ENCODE assay signal across 1 cellular context in genomic region chr19:45809643-45810159, GRCh38.
TF ChIP-seq lines count a peak whose summit lies in the region.

No MANE protein-coding gene starts in this region.

TF ChIP-seq in K562, 482 proteins besides CTCF, POLR2A, EP300 and RAD21 (continued from another document and continues in another):
- TF ChIP-seq MGA (IDR thresholded peaks at IDR 0.05) (no peak), SMAD4 (CRISPR knock-in tag; conservative IDR thresholded peaks at IDR 0.05) (0 out of 2 replicates have a peak, but pooled peaks have one; percentile 40), NFE2 (IDR thresholded peaks at IDR 0.05; ENCODE audit: low read depth) (peak; percentile 97), TARDBP (IDR thresholded peaks at IDR 0.05) (no peak), GABPB1 (CRISPR knock-in tag; IDR thresholded peaks at IDR 0.05) (no peak), C11orf30 (IDR thresholded peaks at IDR 0.05; ENCODE audit: low read depth) (peak; percentile 100), HLTF (IDR thresholded peaks at IDR 0.05) (no peak), RBBP5 (IDR thresholded peaks at IDR 0.05; ENCODE audit: borderline replicate concordance, insufficient read depth, low read length, poor library complexity, severe bottlenecking) (peak; percentile 75), CBX8 (IDR thresholded peaks at IDR 0.05; ENCODE audit: borderline replicate concordance, extremely low read depth, low read depth, low read length, poor library complexity, severe bottlenecking) (no peak), TEAD4 (IDR thresholded peaks at IDR 0.05; ENCODE audit: low read length) (0 out of 2 replicates have a peak, but pooled peaks have one; percentile 12), TEAD4 (CRISPR knock-in tag; IDR thresholded peaks at IDR 0.05; ENCODE audit: borderline replicate concordance) (no peak), HDAC6 (IDR thresholded peaks at IDR 0.05; ENCODE audit: low read depth, low read length) (no peak), KDM1A (IDR thresholded peaks at IDR 0.05) (peak in 1 of 2 experiments; percentile 47; a peak in 1 of 4 replicates), ZNF696 (CRISPR knock-in tag; conservative IDR thresholded peaks at IDR 0.05) (no peak), ZSCAN32 (CRISPR knock-in tag; IDR thresholded peaks at IDR 0.05) (no peak), BACH1 (tag; IDR thresholded peaks at IDR 0.05) (peak; percentile 89), PKNOX1 (IDR thresholded peaks at IDR 0.05) (peak; percentile 32; the same call in 1 of the 2 replicates), ZNF318 (IDR thresholded peaks at IDR 0.05; ENCODE audit: borderline replicate concordance in 1 of 2, low read depth in 1 of 2) (0 out of 4 replicates have a peak, but pooled peaks of 1 of the 2 experiments have one; percentile 20), POLR2H (tag; IDR thresholded peaks at IDR 0.05; ENCODE audit: low read depth) (no peak), ZNF41 (CRISPR knock-in tag; conservative IDR thresholded peaks at IDR 0.05) (no peak), ZNF384 (IDR thresholded peaks at IDR 0.05; ENCODE audit: low read depth, low read length) (0 out of 2 replicates have a peak, but pooled peaks have one; percentile 15), BMI1 (IDR thresholded peaks at IDR 0.05; ENCODE audit: low read length) (no peak), THAP7 (CRISPR knock-in tag; IDR thresholded peaks at IDR 0.05) (no peak), ADNP (tag; IDR thresholded peaks at IDR 0.05) (peak; percentile 44; the same call in 1 of the 2 replicates), MAFG (tag; conservative IDR thresholded peaks at IDR 0.05) (peak; percentile 100), ETV5 (CRISPR knock-in tag; IDR thresholded peaks at IDR 0.05; ENCODE audit: low read depth) (peak; percentile 48; the same call in 1 of the 2 replicates), NR4A1 (CRISPR knock-in tag; IDR thresholded peaks at IDR 0.05) (no peak), NR4A1 (tag; IDR thresholded peaks at IDR 0.05) (0 out of 2 replicates have a peak, but pooled peaks have one; percentile 65), NFE2L1 (tag; IDR thresholded peaks at IDR 0.05; ENCODE audit: borderline replicate concordance, low read depth) (peak; percentile 82), ATF3 (IDR thresholded peaks at IDR 0.05) (peak; percentile 90), ATF3 (CRISPR knock-in tag; conservative IDR thresholded peaks at IDR 0.05) (no peak)
